Comparison of ENCODE assay signal across 13 cellular contexts in genomic region chr12:80044694-80045046, GRCh38. TPM values are rescaled to one million over a fixed set of nuclear protein-coding genes. Genes with fewer than 3 reads are reported as not detected.
DNase-seq lines count a peak whose midpoint lies in the region; ATAC-seq and TF ChIP-seq lines count a peak whose summit lies in the region.
"Had no signal": no experiment of that assay in that cellular context is flagged by ENCODE, and none has a peak within 500 bp of the region (broad histone marks: within the 10 kb centered on the region; RNA-seq: fewer than 3 reads in every experiment).

No MANE protein-coding gene starts in this region.

- H3K4me3 ChIP-seq in skeletal muscle satellite cell (ENCODE audit: low read length): peak overlapping the region; percentile 52
- no peak overlapping the region for H3K4me3 ChIP-seq in CD4-positive, alpha-beta memory T cell (ENCODE audit: low read length in 2 of 2)
- no peak overlapping the region for H3K4me3 ChIP-seq in endodermal cell (ENCODE audit: low read length)
- H3K4me3 ChIP-seq: body of pancreas had no signal

- H3K36me3 ChIP-seq in skeletal muscle satellite cell (ENCODE audit: insufficient read depth, low read length): no peaks in the 10 kb centered on the region
- H3K36me3 ChIP-seq in CD4-positive, alpha-beta memory T cell (ENCODE audit: insufficient read depth, low read length): no peaks in the 10 kb centered on the region
- H3K36me3 ChIP-seq in endodermal cell (ENCODE audit: control insufficient read depth, insufficient read depth, low read length): no peaks in the 10 kb centered on the region

- peaks cover 1 to 3% of the 10 kb centered on the region in 2 donors for H3K27me3 Mint-ChIP-seq in CD4-positive, alpha-beta memory T cell
- no peaks in the 10 kb centered on the region for H3K27me3 Mint-ChIP-seq in endodermal cell (ENCODE audit: insufficient read depth)

- POLR2A ChIA-PET in CD4-positive, alpha-beta memory T cell (lab: Charles Lee; ENCODE audit: partially characterized antibody): no interaction called here

- no peak overlapping the region for H3K27ac Mint-ChIP-seq in CD4-positive, alpha-beta memory T cell
- H3K27ac Mint-ChIP-seq in endodermal cell: no peak overlapping the region
- H3K27ac Mint-ChIP-seq: nephron had no signal

- peaks cover 0 to 2% (median 0%) of the 10 kb centered on the region in 8 donors for H3K9me3 Mint-ChIP-seq in CD4-positive, alpha-beta memory T cell
- no peaks in the 10 kb centered on the region for H3K9me3 Mint-ChIP-seq in endodermal cell
- H3K9me3 Mint-ChIP-seq: nephron had no signal

- 85 to 88% methylated on average over 1 of the region's 1 CpG for WGBS in endodermal cell (ENCODE audit: insufficient coverage in 1 of 2, insufficient read length in 1 of 2), 2 experiments

- DNase-seq in HT1080 (ENCODE audit: low read depth) (peak; percentile 90), dedifferentiated amniotic fluid mesenchymal stem cell (ENCODE audit: extremely low spot score) (peak; percentile 88), Ammon's horn (ENCODE audit: low spot score) (no peak), endodermal cell (no peak)
- DNase-seq in CD4-positive, alpha-beta memory T cell: no peak
- DNase-seq: activated CD4-positive, alpha-beta T cell treated with anti-CD3 and anti-CD28 coated beads, Interleukin-2, amount 50 U/mL, for 48 hours; body of pancreas; NCI-H187; SHP77 treated with DMSO at 0.1 percent for 48 hours had no signal

- intact Hi-C loops in CD4-positive, alpha-beta memory T cell (cut with micrococcal nuclease): no loop called here

- TF ChIP-seq CTCF in endodermal cell (conservative IDR thresholded peaks at IDR 0.05): no peak

- H3K27ac ChIP-seq in CD4-positive, alpha-beta memory T cell (ENCODE audit: low read depth, low read length): no peak overlapping the region
- no peak overlapping the region for H3K27ac ChIP-seq in endodermal cell (ENCODE audit: low read depth, low read length)
- H3K27ac ChIP-seq: body of pancreas had no signal

- ATAC-seq in GM18858 (IDR thresholded peaks at IDR 0.05; ENCODE audit: unreplicated experiment) (peak; percentile 54), HG03095 (IDR thresholded peaks at IDR 0.05; ENCODE audit: unreplicated experiment) (no peak)
- ATAC-seq: body of pancreas had no signal

- H3K4me1 ChIP-seq in skeletal muscle satellite cell (ENCODE audit: control insufficient read depth, insufficient read depth, low read length): peaks cover 26% of the 10 kb centered on the region
- no peaks in the 10 kb centered on the region for H3K4me1 ChIP-seq in CD4-positive, alpha-beta memory T cell (ENCODE audit: insufficient read depth, low read length)
- no peaks in the 10 kb centered on the region for H3K4me1 ChIP-seq in endodermal cell (ENCODE audit: control insufficient read depth, insufficient read depth, low read length)
- H3K4me1 ChIP-seq: body of pancreas had no signal

- H3K9me3 ChIP-seq in skeletal muscle satellite cell (replicated peaks; ENCODE audit: low read length) (no peaks in the 10 kb centered on the region), endodermal cell (ENCODE audit: control insufficient read depth, low read length) (no peaks in the 10 kb centered on the region)
- no peaks in the 10 kb centered on the region for H3K9me3 ChIP-seq in CD4-positive, alpha-beta memory T cell (ENCODE audit: control insufficient read depth in 1 of 2, low read length in 2 of 2)
- H3K9me3 ChIP-seq: body of pancreas had no signal

- H3K36me3 Mint-ChIP-seq in CD4-positive, alpha-beta memory T cell: no peaks in the 10 kb centered on the region
- no peaks in the 10 kb centered on the region for H3K36me3 Mint-ChIP-seq in endodermal cell (ENCODE audit: low read depth)

- CTCF ChIA-PET in CD4-positive, alpha-beta memory T cell (lab: Charles Lee; ENCODE audit: partially characterized antibody): interaction anchor here (1.0 kb wide), 1 partner anchor 11 kb away, joined by 3 read pairs; no protein-coding TSS in a partner anchor

- peaks cover 0 to 3% (median 0%) of the 10 kb centered on the region in 4 donors for H3K4me1 Mint-ChIP-seq in CD4-positive, alpha-beta memory T cell
- no peaks in the 10 kb centered on the region for H3K4me1 Mint-ChIP-seq in endodermal cell
- H3K4me1 Mint-ChIP-seq: nephron had no signal

- H3K4me2 ChIP-seq in skeletal muscle satellite cell (ENCODE audit: low read length): peak overlapping the region; percentile 80

- H3K27me3 ChIP-seq in skeletal muscle satellite cell (ENCODE audit: control insufficient read depth, insufficient read depth, low read length) (no peaks in the 10 kb centered on the region), endodermal cell (ENCODE audit: control insufficient read depth, insufficient read depth, low read length, poor library complexity, severe bottlenecking) (no peaks in the 10 kb centered on the region)
- no peaks in the 10 kb centered on the region for H3K27me3 ChIP-seq in CD4-positive, alpha-beta memory T cell (ENCODE audit: insufficient read depth, low read length)
- H3K27me3 ChIP-seq: body of pancreas had no signal

- H3K4me3 Mint-ChIP-seq in CD4-positive, alpha-beta memory T cell: no peak overlapping the region
- no peak overlapping the region for H3K4me3 Mint-ChIP-seq in endodermal cell
- H3K4me3 Mint-ChIP-seq: nephron had no signal

- H3K9ac ChIP-seq in skeletal muscle satellite cell (ENCODE audit: low read depth, low read length) (peak overlapping the region; percentile 55), endodermal cell (ENCODE audit: extremely low read depth, low read length, poor library complexity, severe bottlenecking) (no peak overlapping the region)

RNA-seq across cellular contexts. Expression of gene OTOGL, which starts 54.7 kb away (rescaled TPM):
- total RNA-seq in HT1080 (2014; rRNA removed; shearing (Covaris generic)): under 0.01 and 0.02 TPM in 2 replicates
- polyA plus RNA-seq in HT1080 (2015; cell fraction: cytosol; rRNA removed): 0.02 and 0.24 TPM in 2 replicates
- polyA plus RNA-seq in HT1080 (2015; cell fraction: nucleus; rRNA removed): 0.43 TPM in 2 replicates
- 0.22 and 0.25 TPM in 2 replicates for total RNA-seq in skeletal muscle satellite cell (2012; rRNA removed)
- total RNA-seq in CD4-positive, alpha-beta memory T cell: not detected
- polyA plus RNA-seq in CD4-positive, alpha-beta memory T cell: not detected
- total RNA-seq in endodermal cell: 10 to 100 TPM in 1 of 2 donors, 1 to 10 TPM in 1; 2.4 to 11.4 TPM
- polyA plus RNA-seq in endodermal cell (2013, experiment 1 of 2): 1.00 TPM
- polyA plus RNA-seq in endodermal cell (2013, experiment 2 of 2): 1.4 TPM

Comparison
In these comparisons a context has a peak if more than half of its experiments do, and no peak if none do; other contexts are left out.
1. DNase-seq: peak in HT1080 (single experiment) and dedifferentiated amniotic fluid mesenchymal stem cell (single experiment); none in CD4-positive, alpha-beta memory T cell (0 of 5), Ammon's horn (single experiment) and endodermal cell (single experiment).